21 cellular contexts compared by ENCODE assay signal in genomic region chr2:192183296-192183695, GRCh38. TPM values are rescaled to one million over a fixed set of nuclear protein-coding genes. Genes with fewer than 3 reads are reported as not detected.
"Had no signal": no experiment of that assay in that cellular context is flagged by ENCODE, and none has a peak within 500 bp of the region (broad histone marks: within the 10 kb centered on the region; RNA-seq: fewer than 3 reads in every experiment).

No MANE protein-coding gene starts in this region.

- H3K4me3 ChIP-seq: MG63 had no signal

- H3K9ac ChIP-seq: SK-N-SH had no signal

- H3K9me2 ChIP-seq: SK-N-SH had no signal

- H3K36me3 ChIP-seq: MG63 had no signal

- DNase-seq: IMR-90, Karpas-422, KG1, MG63, NCI-H1092 treated with DMSO at 0.1 percent for 48 hours, NCI-H1436, NCI-H187, NCI-H2029, NCI-H2081 treated with DMSO at 0.1 percent for 48 hours, NCI-H2171, NCI-H226, NCI-H446, NCI-H510A, NCI-H524 treated with DMSO at 0.1 percent for 48 hours, NCI-H69, NCI-H774, PC-3, SHP77, SK-N-SH had no signal

- H3K27ac ChIP-seq: HL-60, RWPE1 had no signal

- H3K4me2 ChIP-seq: SK-N-SH had no signal

- H3K27me3 ChIP-seq: MG63 had no signal

- H3K9me3 ChIP-seq: MG63, SK-N-SH had no signal

RNA-seq across cellular contexts. Expression of gene TMEFF2, which starts 11.4 kb away (rescaled TPM):
- total RNA-seq: PC-3 had no signal
